Comparison of ENCODE assay signal across 1 cellular context in genomic region chr17:81977211-81978091, GRCh38.
TF ChIP-seq lines count a peak whose summit lies in the region.

Gene ASPSCR1 (plus strand): TSS chr17:81977629. CDS start chr17:81977647, 18 bp downstream.

TF ChIP-seq in K562, 482 proteins besides CTCF, POLR2A, EP300 and RAD21 (continued from another document):
- TF ChIP-seq, protein P1, sequence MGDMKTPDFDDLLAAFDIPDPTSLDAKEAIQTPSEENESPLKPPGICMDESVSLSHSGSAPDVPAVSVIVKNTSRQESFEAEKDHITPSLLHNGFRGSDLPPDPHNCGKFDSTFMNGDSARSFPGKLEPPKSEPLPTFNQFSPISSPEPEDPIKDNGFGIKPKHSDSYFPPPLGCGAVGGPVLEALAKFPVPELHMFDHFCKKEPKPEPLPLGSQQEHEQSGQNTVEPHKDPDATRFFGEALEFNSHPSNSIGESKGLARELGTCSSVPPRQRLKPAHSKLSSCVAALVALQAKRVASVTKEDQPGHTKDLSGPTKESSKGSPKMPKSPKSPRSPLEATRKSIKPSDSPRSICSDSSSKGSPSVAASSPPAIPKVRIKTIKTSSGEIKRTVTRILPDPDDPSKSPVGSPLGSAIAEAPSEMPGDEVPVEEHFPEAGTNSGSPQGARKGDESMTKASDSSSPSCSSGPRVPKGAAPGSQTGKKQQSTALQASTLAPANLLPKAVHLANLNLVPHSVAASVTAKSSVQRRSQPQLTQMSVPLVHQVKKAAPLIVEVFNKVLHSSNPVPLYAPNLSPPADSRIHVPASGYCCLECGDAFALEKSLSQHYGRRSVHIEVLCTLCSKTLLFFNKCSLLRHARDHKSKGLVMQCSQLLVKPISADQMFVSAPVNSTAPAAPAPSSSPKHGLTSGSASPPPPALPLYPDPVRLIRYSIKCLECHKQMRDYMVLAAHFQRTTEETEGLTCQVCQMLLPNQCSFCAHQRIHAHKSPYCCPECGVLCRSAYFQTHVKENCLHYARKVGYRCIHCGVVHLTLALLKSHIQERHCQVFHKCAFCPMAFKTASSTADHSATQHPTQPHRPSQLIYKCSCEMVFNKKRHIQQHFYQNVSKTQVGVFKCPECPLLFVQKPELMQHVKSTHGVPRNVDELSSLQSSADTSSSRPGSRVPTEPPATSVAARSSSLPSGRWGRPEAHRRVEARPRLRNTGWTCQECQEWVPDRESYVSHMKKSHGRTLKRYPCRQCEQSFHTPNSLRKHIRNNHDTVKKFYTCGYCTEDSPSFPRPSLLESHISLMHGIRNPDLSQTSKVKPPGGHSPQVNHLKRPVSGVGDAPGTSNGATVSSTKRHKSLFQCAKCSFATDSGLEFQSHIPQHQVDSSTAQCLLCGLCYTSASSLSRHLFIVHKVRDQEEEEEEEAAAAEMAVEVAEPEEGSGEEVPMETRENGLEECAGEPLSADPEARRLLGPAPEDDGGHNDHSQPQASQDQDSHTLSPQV (IDR thresholded peaks at IDR 0.05) = 0 out of 2 replicates have a peak, but pooled peaks have one; percentile 38
- TF ChIP-seq TBL1XR1 (IDR thresholded peaks at IDR 0.05; ENCODE audit: low read length in 2 of 2) (no peak; a peak in 1 of 4 replicates), POLR2G (IDR thresholded peaks at IDR 0.05; ENCODE audit: low read depth, low read length) (peak; percentile 91), HMG20A (CRISPR knock-in tag; conservative IDR thresholded peaks at IDR 0.05) (no peak), NFXL1 (CRISPR knock-in tag; IDR thresholded peaks at IDR 0.05) (no peak), UBTF (IDR thresholded peaks at IDR 0.05; ENCODE audit: borderline replicate concordance in 1 of 2, low read depth in 2 of 2, low read length in 2 of 2) (no peak), MXI1 (IDR thresholded peaks at IDR 0.05; ENCODE audit: low read depth, low read length) (peak; percentile 74), SP1 (CRISPR knock-in tag; IDR thresholded peaks at IDR 0.05) (peak; percentile 92), POLR2H (tag; IDR thresholded peaks at IDR 0.05; ENCODE audit: low read depth) (peak; percentile 80), FOXP1 (CRISPR knock-in tag; IDR thresholded peaks at IDR 0.05) (peak; percentile 89), FOSL1 (tag; conservative IDR thresholded peaks at IDR 0.05) (peak; percentile 60), ZBTB43 (CRISPR knock-in tag; IDR thresholded peaks at IDR 0.05) (0 out of 2 replicates have a peak, but pooled peaks have one; percentile 23), SIN3A (IDR thresholded peaks at IDR 0.05; ENCODE audit: borderline replicate concordance in 2 of 2, control insufficient read depth in 1 of 2, low read depth in 2 of 2, low read length in 2 of 2) (peak; percentile 88 to 92; a peak in 3 of 4 replicates), CCNT2 (IDR thresholded peaks at IDR 0.05; ENCODE audit: borderline replicate concordance, extremely low read depth, insufficient read length, low read depth, low read length) (peak; percentile 97), ZNF239 (CRISPR knock-in tag; IDR thresholded peaks at IDR 0.05) (0 out of 2 replicates have a peak, but pooled peaks have one; percentile 28), ZNF280B (CRISPR knock-in tag; IDR thresholded peaks at IDR 0.05) (no peak), SIN3B (IDR thresholded peaks at IDR 0.05; ENCODE audit: low read depth) (peak; percentile 95), HDAC1 (IDR thresholded peaks at IDR 0.05) (0 out of 4 replicates have a peak, but pooled peaks of 1 of the 2 experiments have one; percentile 12), RBM25 (IDR thresholded peaks at IDR 0.05; ENCODE audit: low read depth, low read length, severe bottlenecking) (peak; percentile 51), ELF2 (CRISPR knock-in tag; IDR thresholded peaks at IDR 0.05) (peak; percentile 97), LCOR (CRISPR knock-in tag; IDR thresholded peaks at IDR 0.05) (0 out of 2 replicates have a peak, but pooled peaks have one; percentile 6), RBFOX2 (IDR thresholded peaks at IDR 0.05; ENCODE audit: low read depth, low read length) (peak; percentile 95), ZNF583 (CRISPR knock-in tag; IDR thresholded peaks at IDR 0.05) (peak; percentile 53; the same call in 1 of the 2 replicates), ZNF518B (CRISPR knock-in tag; IDR thresholded peaks at IDR 0.05) (no peak), POLR2AphosphoS2 (IDR thresholded peaks at IDR 0.05; ENCODE audit: low read length) (no peak), CXXC5 (CRISPR knock-in tag; IDR thresholded peaks at IDR 0.05) (peak; percentile 100), COPS2 (conservative IDR thresholded peaks at IDR 0.05) (no peak), SNRNP70 (optimal IDR thresholded peaks at IDR 0.05; ENCODE audit: low read depth, low read length) (no peak), ZFPM2 (CRISPR knock-in tag; IDR thresholded peaks at IDR 0.05) (0 out of 2 replicates have a peak, but pooled peaks have one; percentile 32), POLR3G (IDR thresholded peaks at IDR 0.05; ENCODE audit: extremely low read depth, insufficient read length, insufficient replicate concordance) (no peak), KDM5B (IDR thresholded peaks at IDR 0.05; ENCODE audit: insufficient replicate concordance, low read depth, low read length) (peak; percentile 73), DACH1 (IDR thresholded peaks at IDR 0.05; ENCODE audit: partially characterized antibody) (no peak)
- TF ChIP-seq, protein P2, sequence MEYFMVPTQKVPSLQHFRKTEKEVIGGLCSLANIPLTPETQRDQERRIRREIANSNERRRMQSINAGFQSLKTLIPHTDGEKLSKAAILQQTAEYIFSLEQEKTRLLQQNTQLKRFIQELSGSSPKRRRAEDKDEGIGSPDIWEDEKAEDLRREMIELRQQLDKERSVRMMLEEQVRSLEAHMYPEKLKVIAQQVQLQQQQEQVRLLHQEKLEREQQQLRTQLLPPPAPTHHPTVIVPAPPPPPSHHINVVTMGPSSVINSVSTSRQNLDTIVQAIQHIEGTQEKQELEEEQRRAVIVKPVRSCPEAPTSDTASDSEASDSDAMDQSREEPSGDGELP (CRISPR knock-in tag; IDR thresholded peaks at IDR 0.05; ENCODE audit: borderline replicate concordance) = peak; percentile 82
- TF ChIP-seq, protein P3, sequence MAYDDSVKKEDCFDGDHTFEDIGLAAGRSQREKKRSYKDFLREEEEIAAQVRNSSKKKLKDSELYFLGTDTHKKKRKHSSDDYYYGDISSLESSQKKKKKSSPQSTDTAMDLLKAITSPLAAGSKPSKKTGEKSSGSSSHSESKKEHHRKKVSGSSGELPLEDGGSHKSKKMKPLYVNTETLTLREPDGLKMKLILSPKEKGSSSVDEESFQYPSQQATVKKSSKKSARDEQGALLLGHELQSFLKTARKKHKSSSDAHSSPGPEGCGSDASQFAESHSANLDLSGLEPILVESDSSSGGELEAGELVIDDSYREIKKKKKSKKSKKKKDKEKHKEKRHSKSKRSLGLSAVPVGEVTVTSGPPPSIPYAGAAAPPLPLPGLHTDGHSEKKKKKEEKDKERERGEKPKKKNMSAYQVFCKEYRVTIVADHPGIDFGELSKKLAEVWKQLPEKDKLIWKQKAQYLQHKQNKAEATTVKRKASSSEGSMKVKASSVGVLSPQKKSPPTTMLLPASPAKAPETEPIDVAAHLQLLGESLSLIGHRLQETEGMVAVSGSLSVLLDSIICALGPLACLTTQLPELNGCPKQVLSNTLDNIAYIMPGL (CRISPR knock-in tag; IDR thresholded peaks at IDR 0.05) = peak; percentile 76; the same call in 1 of the 2 replicates
- TF ChIP-seq, protein P4, sequence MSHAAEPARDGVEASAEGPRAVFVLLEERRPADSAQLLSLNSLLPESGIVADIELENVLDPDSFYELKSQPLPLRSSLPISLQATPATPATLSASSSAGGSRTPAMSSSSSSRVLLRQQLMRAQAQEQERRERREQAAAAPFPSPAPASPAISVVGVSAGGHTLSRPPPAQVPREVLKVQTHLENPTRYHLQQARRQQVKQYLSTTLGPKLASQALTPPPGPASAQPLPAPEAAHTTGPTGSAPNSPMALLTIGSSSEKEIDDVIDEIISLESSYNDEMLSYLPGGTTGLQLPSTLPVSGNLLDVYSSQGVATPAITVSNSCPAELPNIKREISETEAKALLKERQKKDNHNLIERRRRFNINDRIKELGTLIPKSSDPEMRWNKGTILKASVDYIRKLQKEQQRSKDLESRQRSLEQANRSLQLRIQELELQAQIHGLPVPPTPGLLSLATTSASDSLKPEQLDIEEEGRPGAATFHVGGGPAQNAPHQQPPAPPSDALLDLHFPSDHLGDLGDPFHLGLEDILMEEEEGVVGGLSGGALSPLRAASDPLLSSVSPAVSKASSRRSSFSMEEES (CRISPR knock-in tag; IDR thresholded peaks at IDR 0.05) = peak; percentile 99
- TF ChIP-seq, protein P5, sequence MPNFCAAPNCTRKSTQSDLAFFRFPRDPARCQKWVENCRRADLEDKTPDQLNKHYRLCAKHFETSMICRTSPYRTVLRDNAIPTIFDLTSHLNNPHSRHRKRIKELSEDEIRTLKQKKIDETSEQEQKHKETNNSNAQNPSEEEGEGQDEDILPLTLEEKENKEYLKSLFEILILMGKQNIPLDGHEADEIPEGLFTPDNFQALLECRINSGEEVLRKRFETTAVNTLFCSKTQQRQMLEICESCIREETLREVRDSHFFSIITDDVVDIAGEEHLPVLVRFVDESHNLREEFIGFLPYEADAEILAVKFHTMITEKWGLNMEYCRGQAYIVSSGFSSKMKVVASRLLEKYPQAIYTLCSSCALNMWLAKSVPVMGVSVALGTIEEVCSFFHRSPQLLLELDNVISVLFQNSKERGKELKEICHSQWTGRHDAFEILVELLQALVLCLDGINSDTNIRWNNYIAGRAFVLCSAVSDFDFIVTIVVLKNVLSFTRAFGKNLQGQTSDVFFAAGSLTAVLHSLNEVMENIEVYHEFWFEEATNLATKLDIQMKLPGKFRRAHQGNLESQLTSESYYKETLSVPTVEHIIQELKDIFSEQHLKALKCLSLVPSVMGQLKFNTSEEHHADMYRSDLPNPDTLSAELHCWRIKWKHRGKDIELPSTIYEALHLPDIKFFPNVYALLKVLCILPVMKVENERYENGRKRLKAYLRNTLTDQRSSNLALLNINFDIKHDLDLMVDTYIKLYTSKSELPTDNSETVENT (CRISPR knock-in tag; IDR thresholded peaks at IDR 0.05) = peak; percentile 75
TF ChIP-seq in K562: peak in this region for 133.
